Comparison of ENCODE assay signal across 20 cellular contexts in genomic region chr1:206484901-206485300, GRCh38. TPM values are rescaled to one million over a fixed set of nuclear protein-coding genes. Genes with fewer than 3 reads are reported as not detected.
DNase-seq lines count a peak whose midpoint lies in the region; ATAC-seq and TF ChIP-seq lines count a peak whose summit lies in the region.
"Had no signal": no experiment of that assay in that cellular context is flagged by ENCODE, and none has a peak within 500 bp of the region (broad histone marks: within the 10 kb centered on the region; RNA-seq: fewer than 3 reads in every experiment).

No MANE protein-coding gene starts in this region.

- WGBS in right cardiac atrium = 92% methylated on average over 10 of the region's 10 CpGs
- 94 to 100% (median 97%) methylated on average over 5 to 10 of the region's 10 CpGs for WGBS in spleen, 5 donors

- H3K4me1 Mint-ChIP-seq in activated CD4-positive, alpha-beta T cell treated with anti-CD3 and anti-CD28 coated beads for 36 hours = peaks cover 7% of the 10 kb centered on the region
- peaks cover 10% of the 10 kb centered on the region for H3K4me1 Mint-ChIP-seq in activated naive CD8-positive, alpha-beta T cell treated with anti-CD3 and anti-CD28 coated beads, Interleukin-2, amount 50 U/mL, for 24 hours
- H3K4me1 Mint-ChIP-seq in activated naive CD8-positive, alpha-beta T cell treated with anti-CD3 and anti-CD28 coated beads for 36 hours = peaks cover 12% of the 10 kb centered on the region
- H3K4me1 Mint-ChIP-seq: B cell, GM23338, H9 had no signal

- H3K4me3 ChIP-seq in right cardiac atrium (ENCODE audit: low read length) (no peak overlapping the region), spleen (no peak overlapping the region)
- H3K4me3 ChIP-seq: BLaER1, GM23338 had no signal

- CTCF ChIA-PET in activated CD4-positive, alpha-beta T cell treated with anti-CD3 and anti-CD28 coated beads for 36 hours (lab: Charles Lee) = interaction anchor here (0.9 kb wide), 1 partner anchor 178 kb away, joined by 3 read pairs; no protein-coding TSS in a partner anchor

- no peaks in the 10 kb centered on the region for H3K9me3 Mint-ChIP-seq in activated CD4-positive, alpha-beta T cell treated with anti-CD3 and anti-CD28 coated beads for 36 hours (ENCODE audit: low read depth)
- H3K9me3 Mint-ChIP-seq in activated naive CD8-positive, alpha-beta T cell treated with anti-CD3 and anti-CD28 coated beads, Interleukin-2, amount 50 U/mL, for 24 hours = no peaks in the 10 kb centered on the region
- no peaks in the 10 kb centered on the region for H3K9me3 Mint-ChIP-seq in activated naive CD8-positive, alpha-beta T cell treated with anti-CD3 and anti-CD28 coated beads for 36 hours
- H3K9me3 Mint-ChIP-seq: CD4-positive, CD25-positive, alpha-beta regulatory T cell; CD8-positive, alpha-beta T cell; GM23338; H9 had no signal

- H3K27me3 ChIP-seq in right cardiac atrium (ENCODE audit: control insufficient read depth, insufficient read depth) (no peaks in the 10 kb centered on the region), spleen (replicated peaks in 1 of 7) (no peaks in the 10 kb centered on the region)
- H3K27me3 ChIP-seq: BLaER1 had no signal

- no peak for TF ChIP-seq CTCF in spleen (IDR thresholded peaks at IDR 0.05 in 8 of 11, conservative IDR thresholded peaks at IDR 0.05 in 3 of 11)

- peaks cover 19% of the 10 kb centered on the region for H3K36me3 Mint-ChIP-seq in activated CD4-positive, alpha-beta T cell treated with anti-CD3 and anti-CD28 coated beads for 36 hours (ENCODE audit: low read depth)
- peaks cover 16% of the 10 kb centered on the region for H3K36me3 Mint-ChIP-seq in activated naive CD8-positive, alpha-beta T cell treated with anti-CD3 and anti-CD28 coated beads, Interleukin-2, amount 50 U/mL, for 24 hours (ENCODE audit: low read depth)
- peaks cover 4% of the 10 kb centered on the region for H3K36me3 Mint-ChIP-seq in activated naive CD8-positive, alpha-beta T cell treated with anti-CD3 and anti-CD28 coated beads for 36 hours

- H3K4me1 ChIP-seq in right cardiac atrium (ENCODE audit: control insufficient read depth, insufficient read depth, low read length) (no peaks in the 10 kb centered on the region), spleen (peaks cover 0 to 31% (median 12%) of the 10 kb centered on the region in 6 donors)
- H3K4me1 ChIP-seq: Caco-2 had no signal

- ATAC-seq in activated CD4-positive, alpha-beta T cell treated with anti-CD3 and anti-CD28 coated beads for 36 hours = no peak
- no peak for ATAC-seq in activated naive CD8-positive, alpha-beta T cell treated with anti-CD3 and anti-CD28 coated beads, Interleukin-2, amount 50 U/mL, for 24 hours
- ATAC-seq in right cardiac atrium (no peak), left ventricle myocardium superior (no peak), GM21528 (IDR thresholded peaks at IDR 0.05; ENCODE audit: low FRiP score, unreplicated experiment) (no peak)
- ATAC-seq: CD8-positive, alpha-beta T cell; GM23338; HCT116 had no signal

- TF ChIP-seq POLR2A in spleen (IDR thresholded peaks at IDR 0.05) = no peak

- H3K27me3 Mint-ChIP-seq in activated CD4-positive, alpha-beta T cell treated with anti-CD3 and anti-CD28 coated beads for 36 hours = no peaks in the 10 kb centered on the region
- no peaks in the 10 kb centered on the region for H3K27me3 Mint-ChIP-seq in activated naive CD8-positive, alpha-beta T cell treated with anti-CD3 and anti-CD28 coated beads, Interleukin-2, amount 50 U/mL, for 24 hours
- no peaks in the 10 kb centered on the region for H3K27me3 Mint-ChIP-seq in activated naive CD8-positive, alpha-beta T cell treated with anti-CD3 and anti-CD28 coated beads for 36 hours
- H3K27me3 Mint-ChIP-seq: B cell; CD4-positive, CD25-positive, alpha-beta regulatory T cell had no signal

- H3K27ac Mint-ChIP-seq in activated CD4-positive, alpha-beta T cell treated with anti-CD3 and anti-CD28 coated beads for 36 hours = peak overlapping the region; percentile 47
- peak overlapping the region; percentile 7 for H3K27ac Mint-ChIP-seq in activated naive CD8-positive, alpha-beta T cell treated with anti-CD3 and anti-CD28 coated beads, Interleukin-2, amount 50 U/mL, for 24 hours
- H3K27ac Mint-ChIP-seq in activated naive CD8-positive, alpha-beta T cell treated with anti-CD3 and anti-CD28 coated beads for 36 hours = no peak overlapping the region
- H3K27ac Mint-ChIP-seq: CD4-positive, CD25-positive, alpha-beta regulatory T cell; CD8-positive, alpha-beta T cell; GM23338; H9 had no signal

- POLR2A ChIA-PET in activated CD4-positive, alpha-beta T cell treated with anti-CD3 and anti-CD28 coated beads for 36 hours (lab: Charles Lee) = no interaction called here

- H3K36me3 ChIP-seq in spleen = peaks cover 0 to 99% (median 48%) of the 10 kb centered on the region in 6 donors

- H3K27ac ChIP-seq in right cardiac atrium (ENCODE audit: low read length) (no peak overlapping the region), spleen (no peak overlapping the region)
- H3K27ac ChIP-seq: 22Rv1, BLaER1, C4-2B had no signal

- no peak for DNase-seq in activated CD4-positive, alpha-beta T cell treated with anti-CD3 and anti-CD28 coated beads for 36 hours
- DNase-seq in activated CD4-positive, alpha-beta T cell treated with anti-CD3 and anti-CD28 coated beads for 4 hours = no peak
- no peak for DNase-seq in activated naive CD8-positive, alpha-beta T cell treated with anti-CD3 and anti-CD28 coated beads, Interleukin-2, amount 50 U/mL, for 24 hours
- DNase-seq in activated naive CD8-positive, alpha-beta T cell treated with anti-CD3 and anti-CD28 coated beads for 36 hours = no peak
- DNase-seq in right cardiac atrium (peak in 2 of 3 donors; percentile 6 to 34), left ventricle myocardium superior (no peak), spleen (peak; percentile 49)
- DNase-seq: Caco-2; CD4-positive, CD25-positive, alpha-beta regulatory T cell; CD8-positive, alpha-beta T cell; DMS153; DND-41; H9 had no signal

- H3K4me3 Mint-ChIP-seq in activated CD4-positive, alpha-beta T cell treated with anti-CD3 and anti-CD28 coated beads for 36 hours = no peak overlapping the region
- H3K4me3 Mint-ChIP-seq in activated naive CD8-positive, alpha-beta T cell treated with anti-CD3 and anti-CD28 coated beads, Interleukin-2, amount 50 U/mL, for 24 hours = no peak overlapping the region
- no peak overlapping the region for H3K4me3 Mint-ChIP-seq in activated naive CD8-positive, alpha-beta T cell treated with anti-CD3 and anti-CD28 coated beads for 36 hours
- H3K4me3 Mint-ChIP-seq: B cell; CD4-positive, CD25-positive, alpha-beta regulatory T cell; CD8-positive, alpha-beta T cell; GM23338; H9 had no signal

- H3K9me3 ChIP-seq in right cardiac atrium (ENCODE audit: control insufficient read depth, low read length) = no peaks in the 10 kb centered on the region
- H3K9me3 ChIP-seq in spleen = no peaks in the 10 kb centered on the region
- H3K9me3 ChIP-seq: BLaER1, Caco-2 had no signal

- intact Hi-C loops in activated CD4-positive, alpha-beta T cell treated with anti-CD3 and anti-CD28 coated beads for 36 hours (cut with DNase I, micrococcal nuclease) = no loop called here
- intact Hi-C loops in right cardiac atrium (cut with DNase I) = loop anchor here in 1 of 4 donors (10.0 kb wide), 1 partner anchor 430 kb away; no protein-coding TSS in a partner anchor
- intact Hi-C loops in left ventricle myocardium superior (cut with micrococcal nuclease) = no loop called here
- intact Hi-C loops in spleen (cut with DNase I; ENCODE audit: low total_unique reads) = loop anchor here (5.0 kb wide), 1 partner anchor 97 kb away; no protein-coding TSS in a partner anchor

RNA-seq across cellular contexts. Expression of gene IKBKE, which starts 14.6 kb away (rescaled TPM):
- total RNA-seq in activated CD4-positive, alpha-beta T cell treated with anti-CD3 and anti-CD28 coated beads for 36 hours = 10 to 100 TPM; 15.3 to 17.2 TPM
- total RNA-seq in activated naive CD8-positive, alpha-beta T cell treated with anti-CD3 and anti-CD28 coated beads for 36 hours = 10 to 100 TPM; 18.7 to 19.8 TPM
- total RNA-seq in right cardiac atrium (1 to 10 TPM; 1.1 to 2.0 (median 1.5) TPM), left ventricle myocardium superior (0.64 TPM), spleen (10 to 100 TPM; 20.1 to 37.3 (median 35.1) TPM)
- polyA plus RNA-seq in right cardiac atrium (0.54 TPM), spleen (10 to 100 TPM; 11.3 to 23.2 (median 17.0) TPM)

RNA-seq across cellular contexts. Expression of gene RASSF5, which starts 22.4 kb away (rescaled TPM):
- 100 to 1,000 TPM; 223 to 239 TPM for total RNA-seq in activated CD4-positive, alpha-beta T cell treated with anti-CD3 and anti-CD28 coated beads for 36 hours
- total RNA-seq in activated naive CD8-positive, alpha-beta T cell treated with anti-CD3 and anti-CD28 coated beads for 36 hours = 100 to 1,000 TPM; 223 to 226 TPM
- total RNA-seq in right cardiac atrium = 10 to 100 TPM; 17.4 to 29.0 (median 22.0) TPM
- polyA plus RNA-seq in right cardiac atrium = 9.3 TPM
- total RNA-seq in left ventricle myocardium superior = 4.2 TPM
- total RNA-seq in spleen = 100 to 1,000 TPM; 121 to 168 (median 131) TPM
- polyA plus RNA-seq in spleen = 10 to 100 TPM; 32.2 to 39.5 (median 35.8) TPM

Comparison
In these comparisons a context has a peak if more than half of its experiments do, and no peak if none do; other contexts are left out.
1. DNase-seq: peak in right cardiac atrium (2 of 3) and spleen (single experiment); none in activated CD4-positive, alpha-beta T cell treated with anti-CD3 and anti-CD28 coated beads for 36 hours (single experiment), activated CD4-positive, alpha-beta T cell treated with anti-CD3 and anti-CD28 coated beads for 4 hours (0 of 2), activated naive CD8-positive, alpha-beta T cell treated with anti-CD3 and anti-CD28 coated beads, Interleukin-2, amount 50 U/mL, for 24 hours (single experiment), activated naive CD8-positive, alpha-beta T cell treated with anti-CD3 and anti-CD28 coated beads for 36 hours (single experiment) and left ventricle myocardium superior (single experiment).
2. RNA of gene RASSF5, which starts 22.4 kb away (total RNA-seq): 223 to 239 TPM in activated CD4-positive, alpha-beta T cell treated with anti-CD3 and anti-CD28 coated beads for 36 hours, 223 to 226 TPM in activated naive CD8-positive, alpha-beta T cell treated with anti-CD3 and anti-CD28 coated beads for 36 hours and 121 to 168 TPM in spleen; 17.4 to 29.0 TPM in right cardiac atrium and 4.2 TPM in left ventricle myocardium superior (single experiment); every median in the first group is over 4 times any median in the second.